9 cellular contexts compared by ENCODE assay signal in genomic region chr3:13280856-13281656, GRCh38.
A peak's percentile ranks its signal among the peaks of the same experiment; 100 is the strongest.
DNase-seq lines count a peak whose midpoint lies in the region; ATAC-seq and TF ChIP-seq lines count a peak whose summit lies in the region.
"Had no signal": no experiment of that assay in that cellular context is flagged by ENCODE, and none has a peak within 500 bp of the region (broad histone marks: within the 10 kb centered on the region; RNA-seq: fewer than 3 reads in every experiment).

No MANE protein-coding gene starts in this region.

- peaks cover 76% of the 10 kb centered on the region for H3K27me3 Mint-ChIP-seq in nephron (ENCODE audit: low read depth)

- H3K9me2 ChIP-seq in Loucy (replicated peaks; ENCODE audit: low read depth, low read length): no peaks in the 10 kb centered on the region

- peaks cover 0 to 14% (median 0%) of the 10 kb centered on the region in 11 experiments; a peak in 4 of 22 replicates for H3K36me3 ChIP-seq in BLaER1 treated with 17β-estradiol and CSF1 and Interleukin-3, amounts not matched to agents 10 nM and 100 nM
- H3K36me3 ChIP-seq in Loucy (ENCODE audit: insufficient read depth, low read length): no peaks in the 10 kb centered on the region

- H3K27ac Mint-ChIP-seq in nephron: peak overlapping the region in 2 of 3 experiments; percentile 70 to 87

- no peak overlapping the region for H3K27ac ChIP-seq in BLaER1 treated with 17β-estradiol and CSF1 and Interleukin-3, amounts not matched to agents 10 nM and 100 nM
- H3K27ac ChIP-seq in dorsolateral prefrontal cortex: peak overlapping the region in 54 of 59 donors; percentile 2 to 92 (median 78)

- peak overlapping the region; percentile 43; the same call in 1 of the 2 replicates for H2AFZ ChIP-seq in Loucy (ENCODE audit: low read length)

- H3K79me2 ChIP-seq in Loucy (ENCODE audit: insufficient read depth, low read length): no peaks in the 10 kb centered on the region

- peaks cover 17 to 29% (median 28%) of the 10 kb centered on the region in 11 experiments for H3K9me3 ChIP-seq in BLaER1 treated with 17β-estradiol and CSF1 and Interleukin-3, amounts not matched to agents 10 nM and 100 nM (replicated peaks in 1 of 11)
- H3K9me3 ChIP-seq in Loucy (ENCODE audit: insufficient read depth, low read depth, low read length): 0 out of 2 replicates have a peak, but pooled peaks cover 5% of the 10 kb centered on the region

- H3K4me1 ChIP-seq in BLaER1 treated with 17β-estradiol and CSF1 and Interleukin-3, amounts not matched to agents 10 nM and 100 nM: peaks cover 28 to 70% (median 62%) of the 10 kb centered on the region in 10 experiments
- peaks cover 10% of the 10 kb centered on the region for H3K4me1 ChIP-seq in Loucy (ENCODE audit: insufficient read depth, low read length, poor library complexity, severe bottlenecking)

- H3K4me3 ChIP-seq in BLaER1 treated with 17β-estradiol and CSF1 and Interleukin-3, amounts not matched to agents 10 nM and 100 nM: peak overlapping the region in 8 of 10 experiments; percentile 59 to 76 (median 66); a peak in 13 of 20 replicates
- H3K4me3 ChIP-seq in Loucy (ENCODE audit: low read length, poor library complexity, severe bottlenecking): no peak overlapping the region
- H3K4me3 ChIP-seq in dorsolateral prefrontal cortex: peak overlapping the region in 50 of 59 donors; percentile 7 to 82 (median 70)

- peak overlapping the region in 6 of 11 experiments; percentile 8 to 72 (median 68); a peak in 6 of 22 replicates for H3K9ac ChIP-seq in BLaER1 treated with 17β-estradiol and CSF1 and Interleukin-3, amounts not matched to agents 10 nM and 100 nM
- H3K9ac ChIP-seq in Loucy (ENCODE audit: low read depth, low read length, poor library complexity, severe bottlenecking): no peak overlapping the region

- peaks cover 23% of the 10 kb centered on the region for H3K4me1 Mint-ChIP-seq in nephron

- H3K9me3 Mint-ChIP-seq in nephron: peaks cover 13% of the 10 kb centered on the region

- H3K4me2 ChIP-seq in BLaER1 treated with 17β-estradiol and CSF1 and Interleukin-3, amounts not matched to agents 10 nM and 100 nM: peak overlapping the region; percentile 91 to 97 (median 94)
- H3K4me2 ChIP-seq in Loucy (ENCODE audit: low read depth, low read length, poor library complexity, severe bottlenecking): no peak overlapping the region

- H4K20me1 ChIP-seq in BLaER1 treated with 17β-estradiol and CSF1 and Interleukin-3, amounts not matched to agents 10 nM and 100 nM: peaks cover 0 to 33% (median 18%) of the 10 kb centered on the region in 11 experiments; a peak in 12 of 22 replicates
- no peaks in the 10 kb centered on the region for H4K20me1 ChIP-seq in Loucy (ENCODE audit: insufficient read depth, low read length, poor library complexity, severe bottlenecking)

- H3K4me3 Mint-ChIP-seq in nephron: peak overlapping the region; percentile 84 to 86 (median 84)

- peak in 3 of 10 donors; percentile 23 to 50 (median 34) for DNase-seq in dorsolateral prefrontal cortex
- no peak for DNase-seq in stimulated activated CD8-positive, alpha-beta memory T cell treated with anti-CD3 and anti-CD28 coated beads, Interleukin-4, amount 100 ng/mL, for 48 hours
- DNase-seq: DMS79 had no signal

- no peaks in the 10 kb centered on the region for H3F3A ChIP-seq in Loucy (ENCODE audit: low read depth)

- TF ChIP-seq CTCF in Loucy (conservative IDR thresholded peaks at IDR 0.05; ENCODE audit: low read length) (no peak), dorsolateral prefrontal cortex (IDR thresholded peaks at IDR 0.05 in 54 of 56, conservative IDR thresholded peaks at IDR 0.05 in 2 of 56; ENCODE audit: low read depth in 1 of 56, partially characterized antibody in 56 of 56) (no peak), nephron (IDR thresholded peaks at IDR 0.05; ENCODE audit: unreplicated experiment in 3 of 3) (no peak)

- H3K27me3 ChIP-seq in BLaER1 treated with 17β-estradiol and CSF1 and Interleukin-3, amounts not matched to agents 10 nM and 100 nM: peaks cover 38 to 55% (median 50%) of the 10 kb centered on the region in 11 experiments
- H3K27me3 ChIP-seq in Loucy (ENCODE audit: insufficient read depth, low read length, poor library complexity, severe bottlenecking) (no peaks in the 10 kb centered on the region), dorsolateral prefrontal cortex (no peaks in the 10 kb centered on the region)

- intact Hi-C loops in dorsolateral prefrontal cortex (cut with DNase I): loop anchor here in 1 of 2 donors (5.0 kb wide), 1 partner anchor 189 kb away; no protein-coding TSS in a partner anchor

- ATAC-seq in GM21528 (IDR thresholded peaks at IDR 0.05; ENCODE audit: low FRiP score, unreplicated experiment): no peak
- no peak for ATAC-seq in GM21786 (IDR thresholded peaks at IDR 0.05; ENCODE audit: unreplicated experiment)
- no peak for ATAC-seq in HG03521 (IDR thresholded peaks at IDR 0.05; ENCODE audit: unreplicated experiment)

- peaks cover 7% of the 10 kb centered on the region for H3K36me3 Mint-ChIP-seq in nephron (ENCODE audit: low read depth)

Comparison
In these comparisons a context has a peak if more than half of its experiments do, and no peak if none do; other contexts are left out.
1. H3K27ac ChIP-seq: peak in dorsolateral prefrontal cortex (54 of 59); none in BLaER1 treated with 17β-estradiol and CSF1 and Interleukin-3, amounts not matched to agents 10 nM and 100 nM (0 of 11).